ENCODE assay signal across 22 cellular contexts in the genomic region with DNA sequence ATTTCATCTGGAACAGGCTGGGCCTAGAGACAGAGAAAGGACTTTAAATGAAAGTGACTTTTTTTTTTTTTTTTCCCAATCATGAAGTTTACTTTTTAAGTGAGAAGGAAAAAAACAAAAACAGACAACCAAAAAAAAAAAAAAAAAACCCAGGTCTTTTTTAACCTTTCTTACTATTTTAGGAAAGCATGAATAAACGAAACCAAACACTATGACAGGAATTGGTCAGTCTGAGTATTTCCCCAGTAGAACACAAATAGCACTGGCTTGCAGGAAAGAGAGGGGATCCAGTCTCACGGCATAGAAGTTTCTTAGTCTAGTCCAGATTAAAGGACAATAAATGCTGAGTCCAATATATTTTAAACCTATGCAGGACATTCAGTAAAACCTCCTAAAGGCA.
DNase-seq lines count a peak whose midpoint lies in the region; ATAC-seq, FAIRE-seq and TF ChIP-seq lines count a peak whose summit lies in the region.
"Had no signal": no experiment of that assay in that cellular context is flagged by ENCODE, and none has a peak within 500 bp of the region (broad histone marks: within the 10 kb centered on the region; RNA-seq: fewer than 3 reads in every experiment).

No MANE protein-coding gene starts in this region.

- in situ Hi-C loops in K562 (cut with MboI): no loop called here

- H3K9me3 ChIP-seq in K562 (replicated peaks; ENCODE audit: control insufficient read depth, insufficient read depth, low read depth, low read length) (no peaks in the 10 kb centered on the region), heart right ventricle (no peaks in the 10 kb centered on the region), Karpas-422 (ENCODE audit: low read length) (no peaks in the 10 kb centered on the region)
- H3K9me3 ChIP-seq: left ventricle myocardium inferior, right atrium auricular region had no signal

- H2AFZ ChIP-seq in K562 (ENCODE audit: low read depth, low read length) (no peak overlapping the region), Karpas-422 (ENCODE audit: low read length) (no peak overlapping the region)
- H2AFZ ChIP-seq: GM23248 had no signal

- no peaks in the 10 kb centered on the region for H4K20me1 ChIP-seq in K562 (replicated peaks; ENCODE audit: control insufficient read depth, insufficient read depth, low read length)
- no peaks in the 10 kb centered on the region for H4K20me1 ChIP-seq in Karpas-422 (ENCODE audit: insufficient read depth, low read depth, low read length)

- H3K4me1 ChIP-seq in K562 (replicated peaks in 1 of 2; ENCODE audit: control insufficient read depth in 2 of 2, insufficient read depth in 2 of 2, low read length in 2 of 2): no peaks in the 10 kb centered on the region
- H3K4me1 ChIP-seq in heart right ventricle: no peaks in the 10 kb centered on the region
- H3K4me1 ChIP-seq in Karpas-422 (ENCODE audit: low read length): no peaks in the 10 kb centered on the region
- H3K4me1 ChIP-seq: left ventricle myocardium inferior, right atrium auricular region had no signal

- TF ChIP-seq POLR2A in K562 (conservative IDR thresholded peaks at IDR 0.05): no peak

- CTCF ChIA-PET in K562 (lab: Yijun Ruan, JAX; ENCODE audit: low intra/inter-chr PET ratio): interaction anchor here (0.6 kb wide), 1 partner anchor 460 kb away, joined by 3 read pairs; no protein-coding TSS in a partner anchor

- H3K9me1 ChIP-seq in K562 (ENCODE audit: control insufficient read depth, insufficient read depth, low read length): no peaks in the 10 kb centered on the region

- no peak for FAIRE-seq in K562 (lab: Jason Lieb, UNC)
- FAIRE-seq: HTR-8/SVneo had no signal

- POLR2A ChIA-PET in K562 (lab: Yijun Ruan, JAX): no interaction called here

- H3K36me3 ChIP-seq in K562 (ENCODE audit: control insufficient read depth, insufficient read depth, low read length): no peaks in the 10 kb centered on the region; the same call in 2 of the 3 replicates
- H3K36me3 ChIP-seq in heart right ventricle: peaks cover 0 to 64% (median 0%) of the 10 kb centered on the region in 9 donors
- H3K36me3 ChIP-seq in Karpas-422 (ENCODE audit: insufficient read depth, low read length): no peaks in the 10 kb centered on the region

- BruUV-seq in K562 (replicated peaks; lab: Mats Ljungman, UMichigan): no TSS peak

- intact Hi-C loops in K562 (cut with micrococcal nuclease) (no loop called here), heart right ventricle (cut with DNase I) (no loop called here)

- WGBS in K562 (ENCODE audit: insufficient coverage, low coverage, missing lambda C conversion rate): 54% methylated on average over 2 of the region's 2 CpGs
- 60 to 63% methylated on average over 2 of the region's 2 CpGs for WGBS in heart right ventricle, 2 donors

- no peak overlapping the region for H3K4me3 ChIP-seq in K562
- no peak overlapping the region for H3K4me3 ChIP-seq in heart right ventricle
- no peak overlapping the region for H3K4me3 ChIP-seq in Karpas-422 (ENCODE audit: low read length)
- H3K4me3 ChIP-seq: cardiac muscle cell, GM23248, left ventricle myocardium inferior, right atrium auricular region had no signal

- TF ChIP-seq CTCF in K562 (IDR thresholded peaks at IDR 0.05 in 2 of 3, conservative IDR thresholded peaks at IDR 0.05 in 1 of 3; ENCODE audit: insufficient read depth in 2 of 3, low read depth in 1 of 3, low read length in 3 of 3): no peak
- TF ChIP-seq CTCF in heart right ventricle (IDR thresholded peaks at IDR 0.05): no peak

- peak; percentile 86 for ATAC-seq in GM18868 (IDR thresholded peaks at IDR 0.05; ENCODE audit: unreplicated experiment)
- ATAC-seq in GM21529 (IDR thresholded peaks at IDR 0.05; ENCODE audit: unreplicated experiment): peak; percentile 85
- ATAC-seq in HG03045 (IDR thresholded peaks at IDR 0.05; ENCODE audit: unreplicated experiment): peak; percentile 71
- ATAC-seq in K562: no peak
- no peak for ATAC-seq in heart right ventricle
- no peak for ATAC-seq in esophagus mucosa
- ATAC-seq: natural killer cell; Right ventricle myocardium inferior; stimulated activated naive CD8-positive, alpha-beta T cell treated with anti-CD3 and anti-CD28 coated beads, Interleukin-15, amount 100 ng/mL, for 72 hours had no signal

- no peak for TF ChIP-seq EP300 in K562 (IDR thresholded peaks at IDR 0.05; ENCODE audit: low read length)

- H3K27ac ChIP-seq in K562 (ENCODE audit: extremely low read depth, low read depth, low read length) (no peak overlapping the region), heart right ventricle (no peak overlapping the region), Karpas-422 (ENCODE audit: low read length) (no peak overlapping the region)
- H3K27ac ChIP-seq: C4-2B, cardiac muscle cell, GM23248, left ventricle myocardium inferior, right atrium auricular region had no signal

- H3K4me2 ChIP-seq in K562 (ENCODE audit: insufficient read depth, low read length) (no peak overlapping the region), Karpas-422 (ENCODE audit: low read depth, low read length, poor library complexity, severe bottlenecking) (no peak overlapping the region)

- DNase-seq in K562 (ENCODE audit: extremely low read depth in 1 of 4, low spot score in 3 of 4): no peak
- DNase-seq in heart right ventricle: no peak
- no peak for DNase-seq in Karpas-422
- DNase-seq in NCI-H345 treated with DMSO at 0.1 percent for 48 hours (lab: John Stamatoyannopoulos, UW; ENCODE audit: unreplicated experiment): no peak
- DNase-seq: activated CD4-positive, alpha-beta memory T cell treated with anti-CD3 and anti-CD28 coated beads, Interleukin-2, amount 10 ng/mL, durations not matched to agents 7 days and 5 days; activated naive CD4-positive, alpha-beta T cell treated with Interleukin-2 at 50 U/mL for 16 hours; GM23248; left ventricle myocardium inferior; natural killer cell; NCI-H510A treated with DMSO at 0.1 percent for 48 hours; stimulated activated CD4-positive, alpha-beta T cell treated with anti-CD3 and anti-CD28 coated beads, Interleukin-4, amount 100 ng/mL, for 4 hours; stimulated activated naive CD8-positive, alpha-beta T cell treated with anti-CD3 and anti-CD28 coated beads, Interleukin-15, amount 100 ng/mL, for 72 hours; T1000 had no signal

- no peak overlapping the region for H3K9ac ChIP-seq in K562 (ENCODE audit: insufficient read depth in 1 of 2, low read depth in 2 of 2, low read length in 2 of 2)
- no peak overlapping the region for H3K9ac ChIP-seq in Karpas-422 (ENCODE audit: low read length)
- H3K9ac ChIP-seq: GM23248 had no signal

- no peaks in the 10 kb centered on the region for H3K79me2 ChIP-seq in K562 (ENCODE audit: control insufficient read depth, insufficient read depth, low read length)
- H3K79me2 ChIP-seq in Karpas-422 (ENCODE audit: low read length): no peaks in the 10 kb centered on the region

- H3K27me3 ChIP-seq in K562 (ENCODE audit: control insufficient read depth in 2 of 2, insufficient read depth in 2 of 2, low read length in 2 of 2) (no peaks in the 10 kb centered on the region), heart right ventricle (no peaks in the 10 kb centered on the region), Karpas-422 (ENCODE audit: low read length) (no peaks in the 10 kb centered on the region)
- H3K27me3 ChIP-seq: cardiac muscle cell, right atrium auricular region had no signal

- H3K9me2 ChIP-seq in Karpas-422 (replicated peaks; ENCODE audit: insufficient read depth, low read length): no peaks in the 10 kb centered on the region

- no peak for TF ChIP-seq RAD21 in K562 (CRISPR knock-in tag; conservative IDR thresholded peaks at IDR 0.05 in 1 of 2, IDR thresholded peaks at IDR 0.05 in 1 of 2)

TF ChIP-seq in K562, 482 proteins besides CTCF, POLR2A, EP300 and RAD21:
- TF ChIP-seq CEBPB (tag; IDR thresholded peaks at IDR 0.05) (no peak), C11orf30 (IDR thresholded peaks at IDR 0.05; ENCODE audit: low read depth) (peak; percentile 31; the same call in 1 of the 2 replicates), ZNF316 (IDR thresholded peaks at IDR 0.05) (peak; percentile 58), ZNF76 (CRISPR knock-in tag; IDR thresholded peaks at IDR 0.05; ENCODE audit: borderline replicate concordance) (no peak)
- TF ChIP-seq, protein P1, sequence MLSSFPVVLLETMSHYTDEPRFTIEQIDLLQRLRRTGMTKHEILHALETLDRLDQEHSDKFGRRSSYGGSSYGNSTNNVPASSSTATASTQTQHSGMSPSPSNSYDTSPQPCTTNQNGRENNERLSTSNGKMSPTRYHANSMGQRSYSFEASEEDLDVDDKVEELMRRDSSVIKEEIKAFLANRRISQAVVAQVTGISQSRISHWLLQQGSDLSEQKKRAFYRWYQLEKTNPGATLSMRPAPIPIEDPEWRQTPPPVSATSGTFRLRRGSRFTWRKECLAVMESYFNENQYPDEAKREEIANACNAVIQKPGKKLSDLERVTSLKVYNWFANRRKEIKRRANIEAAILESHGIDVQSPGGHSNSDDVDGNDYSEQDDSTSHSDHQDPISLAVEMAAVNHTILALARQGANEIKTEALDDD (IDR thresholded peaks at IDR 0.05): no peak

Comparison
In these comparisons a context has a peak if more than half of its experiments do, and no peak if none do; other contexts are left out.
1. ATAC-seq: peak in GM18868 (single experiment), GM21529 (single experiment) and HG03045 (single experiment); none in K562 (single experiment), heart right ventricle (0 of 8) and esophagus mucosa (single experiment).